In the genomic region with DNA sequence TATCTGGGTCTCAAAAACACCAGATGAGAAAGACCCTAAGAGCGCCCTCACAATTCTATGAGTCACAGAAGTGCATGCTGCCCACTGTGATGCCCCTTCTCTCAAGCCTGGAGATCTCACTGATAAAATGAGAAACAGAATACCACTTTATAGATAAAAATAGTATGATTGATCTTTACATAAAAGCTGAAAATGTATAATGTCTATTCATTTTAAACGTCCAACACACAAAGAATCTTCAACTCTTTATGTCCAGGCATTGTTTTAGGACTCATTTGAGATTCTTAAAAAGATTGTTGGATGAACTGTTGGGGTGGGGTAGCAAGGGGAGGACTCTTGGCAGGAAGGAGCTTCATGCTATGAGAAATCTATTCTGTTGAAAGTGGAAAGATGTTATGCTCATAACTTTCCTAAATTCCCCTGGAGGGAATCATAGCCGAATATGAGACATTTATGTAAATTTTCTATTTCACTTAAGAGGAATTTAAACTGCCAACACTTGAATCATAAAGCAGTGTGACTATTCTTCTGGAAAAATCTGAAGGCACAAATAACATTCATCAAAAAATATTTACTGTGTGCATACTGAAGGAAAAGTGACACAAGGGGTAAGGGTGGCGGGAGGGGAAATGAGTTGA, we compare ENCODE assay signal across 20 cellular contexts.
"Had no signal": no experiment of that assay in that cellular context is flagged by ENCODE, and none has a peak within 500 bp of the region (broad histone marks: within the 10 kb centered on the region; RNA-seq: fewer than 3 reads in every experiment).

No MANE protein-coding gene starts in this region.

- H3K36me3 Mint-ChIP-seq: activated naive CD4-positive, alpha-beta T cell treated with anti-CD3 and anti-CD28 coated beads, Interleukin-2, amount 50 U/mL, for 72 hours; brain; memory B cell; naive thymus-derived CD8-positive, alpha-beta T cell had no signal

- H3K4me3 ChIP-seq: gastrocnemius medialis, right atrium auricular region, smooth muscle cell, thoracic aorta had no signal

- H3K27ac ChIP-seq: thoracic aorta had no signal

- H3K36me3 ChIP-seq: gastrocnemius medialis, right atrium auricular region, thoracic aorta had no signal

- ATAC-seq: activated naive CD4-positive, alpha-beta T cell treated with anti-CD3 and anti-CD28 coated beads, Interleukin-2, amount 50 U/mL, for 72 hours; activated T-cell treated with anti-CD3 and anti-CD28 coated beads, Interleukin-2, amount 50 U/mL, for 72 hours; effector memory CD8-positive, alpha-beta T cell; gastrocnemius medialis; naive thymus-derived CD8-positive, alpha-beta T cell; stimulated activated naive CD8-positive, alpha-beta T cell treated with anti-CD3 and anti-CD28 coated beads, Interleukin-15, Interleukin-2, amounts not matched to agents 100 U/mL and 50 U/mL, for 24 hours had no signal

- H3K9me3 Mint-ChIP-seq: activated B cell treated with CpG ODN at 0.5 μM for 24 hours; activated CD4-positive, alpha-beta T cell treated with anti-CD3 and anti-CD28 coated beads, Interleukin-2, amount 10 ng/mL, durations not matched to agents 7 days and 5 days; activated naive CD4-positive, alpha-beta T cell treated with anti-CD3 and anti-CD28 coated beads, Interleukin-2, amount 50 U/mL, for 72 hours; activated T-cell treated with anti-CD3 and anti-CD28 coated beads, Interleukin-2, amount 50 U/mL, for 72 hours; brain; effector memory CD8-positive, alpha-beta T cell; memory B cell; naive thymus-derived CD8-positive, alpha-beta T cell had no signal

- H3K4me1 Mint-ChIP-seq: activated B cell treated with CpG ODN at 0.5 μM for 24 hours; activated CD4-positive, alpha-beta T cell treated with anti-CD3 and anti-CD28 coated beads, Interleukin-2, amount 10 ng/mL, durations not matched to agents 7 days and 5 days had no signal

- H3K27me3 ChIP-seq: gastrocnemius medialis, right atrium auricular region had no signal

- H3K27me3 Mint-ChIP-seq: brain, progenitor cell of endocrine pancreas had no signal

- H3K27ac Mint-ChIP-seq: activated B cell treated with CpG ODN at 0.5 μM for 24 hours; activated CD4-positive, alpha-beta T cell treated with anti-CD3 and anti-CD28 coated beads, Interleukin-2, amount 10 ng/mL, durations not matched to agents 7 days and 5 days; activated naive CD4-positive, alpha-beta T cell treated with anti-CD3 and anti-CD28 coated beads, Interleukin-2, amount 50 U/mL, for 72 hours; activated T-cell treated with anti-CD3 and anti-CD28 coated beads, Interleukin-2, amount 50 U/mL, for 72 hours; effector memory CD8-positive, alpha-beta T cell; memory B cell; naive thymus-derived CD8-positive, alpha-beta T cell; progenitor cell of endocrine pancreas had no signal

- H3K9me3 ChIP-seq: gastrocnemius medialis, right atrium auricular region, thoracic aorta had no signal

- DNase-seq: activated B cell treated with CpG ODN at 0.5 μM for 24 hours; activated CD4-positive, alpha-beta T cell treated with anti-CD3 and anti-CD28 coated beads, Interleukin-2, amount 10 ng/mL, durations not matched to agents 7 days and 5 days; activated CD8-positive, alpha-beta memory T cell treated with anti-CD3 and anti-CD28 coated beads, Interleukin-2, amount 50 U/mL, for 48 hours; activated gamma-delta T cell; activated T-cell treated with anti-CD3 and anti-CD28 coated beads, Interleukin-2, amount 50 U/mL, for 72 hours; central memory CD4-positive, alpha-beta T cell; cortex of kidney; effector memory CD8-positive, alpha-beta T cell; gastrocnemius medialis; islet precursor cell; left ventricle myocardium superior; naive thymus-derived CD8-positive, alpha-beta T cell; stimulated activated naive CD8-positive, alpha-beta T cell treated with anti-CD3 and anti-CD28 coated beads, Interleukin-15, Interleukin-2, amounts not matched to agents 100 U/mL and 50 U/mL, for 24 hours had no signal

- H3K4me3 Mint-ChIP-seq: activated B cell treated with CpG ODN at 0.5 μM for 24 hours; activated CD4-positive, alpha-beta T cell treated with anti-CD3 and anti-CD28 coated beads, Interleukin-2, amount 10 ng/mL, durations not matched to agents 7 days and 5 days; activated T-cell treated with anti-CD3 and anti-CD28 coated beads, Interleukin-2, amount 50 U/mL, for 72 hours; brain; effector memory CD8-positive, alpha-beta T cell; memory B cell; naive thymus-derived CD8-positive, alpha-beta T cell had no signal
